8 cellular contexts compared by ENCODE assay signal in genomic region chr11:111841370-111842053, GRCh38. TPM values are rescaled to one million over a fixed set of nuclear protein-coding genes. Genes with fewer than 3 reads are reported as not detected.
DNase-seq lines count a peak whose midpoint lies in the region; ATAC-seq and TF ChIP-seq lines count a peak whose summit lies in the region.

No MANE protein-coding gene starts in this region.

- H3K4me3 Mint-ChIP-seq in T-helper 17 cell: no peak overlapping the region

- DNase-seq in DMS53 (lab: John Stamatoyannopoulos, UW) (peak; percentile 88), HFF-Myc (ENCODE audit: extremely low read depth, low read depth) (peak; percentile 83), NCI-H187 (lab: John Stamatoyannopoulos, UW) (peak; percentile 12 to 34), T-helper 17 cell (peak; percentile 66 to 79 (median 71)), amygdala (lab: John Stamatoyannopoulos, UW) (peak; percentile 11 to 97 (median 69)), left ventricle myocardium inferior (peak; percentile 86), retinal pigment epithelial cell (ENCODE audit: low read depth) (peak; percentile 71)

- no peaks in the 10 kb centered on the region for H3K36me3 Mint-ChIP-seq in T-helper 17 cell (ENCODE audit: low read depth)

- H3K27me3 ChIP-seq in left ventricle myocardium inferior (ENCODE audit: low read depth): no peaks in the 10 kb centered on the region

- peaks cover 12% of the 10 kb centered on the region for H3K4me1 ChIP-seq in left ventricle myocardium inferior

- H3K4me3 ChIP-seq in HFF-Myc (replicated peaks; ENCODE audit: low read depth, low read length) (no peak overlapping the region), left ventricle myocardium inferior (no peak overlapping the region), retinal pigment epithelial cell (ENCODE audit: low read length) (no peak overlapping the region)

- peak; percentile 83 for TF ChIP-seq CTCF in HFF-Myc (IDR thresholded peaks at IDR 0.05; ENCODE audit: low read depth, low read length, missing control alignments)
- TF ChIP-seq CTCF in left ventricle myocardium inferior (IDR thresholded peaks at IDR 0.05; ENCODE audit: borderline replicate concordance): peak; percentile 93
- peak; percentile 80 for TF ChIP-seq CTCF in retinal pigment epithelial cell (conservative IDR thresholded peaks at IDR 0.05; ENCODE audit: low read depth, low read length)

- no peak overlapping the region for H3K27ac Mint-ChIP-seq in T-helper 17 cell

- H3K9me3 ChIP-seq in T-helper 17 cell (ENCODE audit: control insufficient read depth, low read length, poor library complexity, severe bottlenecking) (no peaks in the 10 kb centered on the region), left ventricle myocardium inferior (replicated peaks) (no peaks in the 10 kb centered on the region)

- no peaks in the 10 kb centered on the region for H3K27me3 Mint-ChIP-seq in T-helper 17 cell

- peaks cover 3% of the 10 kb centered on the region for H3K4me1 Mint-ChIP-seq in T-helper 17 cell

- intact Hi-C loops in left ventricle myocardium inferior (cut with micrococcal nuclease): loop anchor here (5.0 kb wide), 1 partner anchor 254 kb away; no protein-coding TSS in a partner anchor

- ATAC-seq in T-helper 17 cell: peak; percentile 96
- no peak for ATAC-seq in HG02763 (IDR thresholded peaks at IDR 0.05; ENCODE audit: unreplicated experiment)

- H3K36me3 ChIP-seq in left ventricle myocardium inferior: peaks cover 42% of the 10 kb centered on the region

- H3K27ac ChIP-seq in left ventricle myocardium inferior (replicated peaks): no peak overlapping the region

RNA-seq across cellular contexts. Expression of gene ALG9, which starts 29.9 kb away (rescaled TPM):
- 10 to 100 TPM; 22.7 to 33.9 TPM for total RNA-seq in T-helper 17 cell
- total RNA-seq in left ventricle myocardium inferior: 14.4 TPM

RNA-seq across cellular contexts. Expression of gene FDXACB1, which starts 37.5 kb away (rescaled TPM):
- total RNA-seq in T-helper 17 cell (1 to 10 TPM; 2.5 to 3.1 TPM), left ventricle myocardium inferior (0.93 TPM)

RNA-seq across cellular contexts. Expression of gene CFAP68, which starts 37.8 kb away (rescaled TPM):
- total RNA-seq in T-helper 17 cell: 10 to 100 TPM; 19.0 to 23.8 TPM
- total RNA-seq in left ventricle myocardium inferior: 26.0 TPM

Comparison
In these comparisons a context has a peak if more than half of its experiments do, and no peak if none do; other contexts are left out.
1. DNase-seq: peak in every context shown above with its lines; median percentile 88 in DMS53; 86 in left ventricle myocardium inferior; 83 in HFF-Myc; 71 in T-helper 17 cell; 71 in retinal pigment epithelial cell; 69 in amygdala; 23 in NCI-H187.